ENCODE assay signal across 1 cellular context in the genomic region with DNA sequence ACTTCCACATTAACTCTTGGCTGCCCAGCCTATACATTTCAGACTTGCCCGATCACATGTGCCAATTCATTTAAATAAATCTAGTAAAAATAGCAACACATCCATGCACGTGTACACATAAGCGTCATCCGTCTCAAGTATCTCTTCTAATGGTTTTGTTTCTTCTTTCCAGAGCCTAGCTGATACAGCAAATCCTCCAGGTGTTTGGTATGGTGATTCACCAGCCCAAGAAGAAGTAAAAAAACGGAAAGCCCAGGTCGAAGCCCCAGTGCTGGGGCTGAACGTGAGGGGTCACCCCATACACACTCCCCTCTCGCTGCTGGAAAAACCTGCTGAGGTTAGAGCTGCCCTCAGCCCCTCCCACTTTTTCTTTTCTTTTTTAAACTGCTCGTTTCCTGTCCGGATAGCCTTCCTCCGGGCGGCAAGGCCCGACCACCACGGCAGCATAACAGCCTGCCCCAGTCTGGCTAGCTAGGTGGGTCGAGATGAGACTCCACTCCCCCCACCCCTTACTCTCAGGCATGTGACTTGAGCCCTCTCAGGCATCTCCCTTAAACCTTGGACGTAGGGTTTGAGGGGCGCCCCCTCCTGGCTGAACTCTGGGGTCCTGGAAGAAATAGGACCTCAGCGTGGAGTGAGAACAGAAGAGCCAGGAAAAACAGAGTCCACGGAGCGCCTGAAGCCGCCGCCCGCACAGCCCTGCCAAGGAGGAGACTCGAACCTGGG.
TF ChIP-seq lines count a peak whose summit lies in the region.

No MANE protein-coding gene starts in this region.

TF ChIP-seq in WTC11, 78 proteins besides CTCF, POLR2A, EP300 and RAD21 (continued from another document):
- TF ChIP-seq, protein P1, sequence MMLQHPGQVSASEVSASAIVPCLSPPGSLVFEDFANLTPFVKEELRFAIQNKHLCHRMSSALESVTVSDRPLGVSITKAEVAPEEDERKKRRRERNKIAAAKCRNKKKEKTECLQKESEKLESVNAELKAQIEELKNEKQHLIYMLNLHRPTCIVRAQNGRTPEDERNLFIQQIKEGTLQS (CRISPR knock-in tag; conservative IDR thresholded peaks at IDR 0.05) = no peak
- TF ChIP-seq, protein P2, sequence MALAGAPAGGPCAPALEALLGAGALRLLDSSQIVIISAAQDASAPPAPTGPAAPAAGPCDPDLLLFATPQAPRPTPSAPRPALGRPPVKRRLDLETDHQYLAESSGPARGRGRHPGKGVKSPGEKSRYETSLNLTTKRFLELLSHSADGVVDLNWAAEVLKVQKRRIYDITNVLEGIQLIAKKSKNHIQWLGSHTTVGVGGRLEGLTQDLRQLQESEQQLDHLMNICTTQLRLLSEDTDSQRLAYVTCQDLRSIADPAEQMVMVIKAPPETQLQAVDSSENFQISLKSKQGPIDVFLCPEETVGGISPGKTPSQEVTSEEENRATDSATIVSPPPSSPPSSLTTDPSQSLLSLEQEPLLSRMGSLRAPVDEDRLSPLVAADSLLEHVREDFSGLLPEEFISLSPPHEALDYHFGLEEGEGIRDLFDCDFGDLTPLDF (CRISPR knock-in tag; IDR thresholded peaks at IDR 0.05) = no peak
- TF ChIP-seq HMGA2 (CRISPR knock-in tag; IDR thresholded peaks at IDR 0.05) = no peak
- TF ChIP-seq FOXJ3 (CRISPR knock-in tag; IDR thresholded peaks at IDR 0.05; ENCODE audit: borderline replicate concordance) = no peak
- TF ChIP-seq, protein P3, sequence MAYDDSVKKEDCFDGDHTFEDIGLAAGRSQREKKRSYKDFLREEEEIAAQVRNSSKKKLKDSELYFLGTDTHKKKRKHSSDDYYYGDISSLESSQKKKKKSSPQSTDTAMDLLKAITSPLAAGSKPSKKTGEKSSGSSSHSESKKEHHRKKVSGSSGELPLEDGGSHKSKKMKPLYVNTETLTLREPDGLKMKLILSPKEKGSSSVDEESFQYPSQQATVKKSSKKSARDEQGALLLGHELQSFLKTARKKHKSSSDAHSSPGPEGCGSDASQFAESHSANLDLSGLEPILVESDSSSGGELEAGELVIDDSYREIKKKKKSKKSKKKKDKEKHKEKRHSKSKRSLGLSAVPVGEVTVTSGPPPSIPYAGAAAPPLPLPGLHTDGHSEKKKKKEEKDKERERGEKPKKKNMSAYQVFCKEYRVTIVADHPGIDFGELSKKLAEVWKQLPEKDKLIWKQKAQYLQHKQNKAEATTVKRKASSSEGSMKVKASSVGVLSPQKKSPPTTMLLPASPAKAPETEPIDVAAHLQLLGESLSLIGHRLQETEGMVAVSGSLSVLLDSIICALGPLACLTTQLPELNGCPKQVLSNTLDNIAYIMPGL (CRISPR knock-in tag; IDR thresholded peaks at IDR 0.05) = peak; percentile 89
- TF ChIP-seq, protein P4, sequence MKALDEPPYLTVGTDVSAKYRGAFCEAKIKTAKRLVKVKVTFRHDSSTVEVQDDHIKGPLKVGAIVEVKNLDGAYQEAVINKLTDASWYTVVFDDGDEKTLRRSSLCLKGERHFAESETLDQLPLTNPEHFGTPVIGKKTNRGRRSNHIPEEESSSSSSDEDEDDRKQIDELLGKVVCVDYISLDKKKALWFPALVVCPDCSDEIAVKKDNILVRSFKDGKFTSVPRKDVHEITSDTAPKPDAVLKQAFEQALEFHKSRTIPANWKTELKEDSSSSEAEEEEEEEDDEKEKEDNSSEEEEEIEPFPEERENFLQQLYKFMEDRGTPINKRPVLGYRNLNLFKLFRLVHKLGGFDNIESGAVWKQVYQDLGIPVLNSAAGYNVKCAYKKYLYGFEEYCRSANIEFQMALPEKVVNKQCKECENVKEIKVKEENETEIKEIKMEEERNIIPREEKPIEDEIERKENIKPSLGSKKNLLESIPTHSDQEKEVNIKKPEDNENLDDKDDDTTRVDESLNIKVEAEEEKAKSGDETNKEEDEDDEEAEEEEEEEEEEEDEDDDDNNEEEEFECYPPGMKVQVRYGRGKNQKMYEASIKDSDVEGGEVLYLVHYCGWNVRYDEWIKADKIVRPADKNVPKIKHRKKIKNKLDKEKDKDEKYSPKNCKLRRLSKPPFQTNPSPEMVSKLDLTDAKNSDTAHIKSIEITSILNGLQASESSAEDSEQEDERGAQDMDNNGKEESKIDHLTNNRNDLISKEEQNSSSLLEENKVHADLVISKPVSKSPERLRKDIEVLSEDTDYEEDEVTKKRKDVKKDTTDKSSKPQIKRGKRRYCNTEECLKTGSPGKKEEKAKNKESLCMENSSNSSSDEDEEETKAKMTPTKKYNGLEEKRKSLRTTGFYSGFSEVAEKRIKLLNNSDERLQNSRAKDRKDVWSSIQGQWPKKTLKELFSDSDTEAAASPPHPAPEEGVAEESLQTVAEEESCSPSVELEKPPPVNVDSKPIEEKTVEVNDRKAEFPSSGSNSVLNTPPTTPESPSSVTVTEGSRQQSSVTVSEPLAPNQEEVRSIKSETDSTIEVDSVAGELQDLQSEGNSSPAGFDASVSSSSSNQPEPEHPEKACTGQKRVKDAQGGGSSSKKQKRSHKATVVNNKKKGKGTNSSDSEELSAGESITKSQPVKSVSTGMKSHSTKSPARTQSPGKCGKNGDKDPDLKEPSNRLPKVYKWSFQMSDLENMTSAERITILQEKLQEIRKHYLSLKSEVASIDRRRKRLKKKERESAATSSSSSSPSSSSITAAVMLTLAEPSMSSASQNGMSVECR (CRISPR knock-in tag; IDR thresholded peaks at IDR 0.05; ENCODE audit: borderline replicate concordance) = no peak
- TF ChIP-seq, protein P5, sequence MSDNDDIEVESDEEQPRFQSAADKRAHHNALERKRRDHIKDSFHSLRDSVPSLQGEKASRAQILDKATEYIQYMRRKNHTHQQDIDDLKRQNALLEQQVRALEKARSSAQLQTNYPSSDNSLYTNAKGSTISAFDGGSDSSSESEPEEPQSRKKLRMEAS (CRISPR knock-in tag; IDR thresholded peaks at IDR 0.05) = peak; percentile 56; the same call in 1 of the 2 replicates
- no peak for TF ChIP-seq KAT7 (CRISPR knock-in tag; IDR thresholded peaks at IDR 0.05; ENCODE audit: borderline replicate concordance)
